In genomic region chr18:38422216-38422615, GRCh38 we compare ENCODE assay signal across 25 cellular contexts.
DNase-seq lines count a peak whose midpoint lies in the region; ATAC-seq, FAIRE-seq and TF ChIP-seq lines count a peak whose summit lies in the region.
"Had no signal": no experiment of that assay in that cellular context is flagged by ENCODE, and none has a peak within 500 bp of the region (broad histone marks: within the 10 kb centered on the region; RNA-seq: fewer than 3 reads in every experiment).

No MANE protein-coding gene starts in this region.

- DNase-seq in GM12865 (ENCODE audit: low read depth) (peak; percentile 61), GM12878 (ENCODE audit: low read depth, low spot score) (no peak), PC-9 (no peak), NCI-H82 (lab: John Stamatoyannopoulos, UW) (no peak)
- no peak for DNase-seq in activated CD4-positive, CD25-positive, alpha-beta regulatory T cell treated with anti-CD3 and anti-CD28 coated beads, Interleukin-2, amount 50 U/mL, for 72 hours
- DNase-seq: 8988T; ACHN; BE2C; C1 segment of cervical spinal cord; CD4-positive, alpha-beta memory T cell; CD4-positive, CD25-positive, alpha-beta regulatory T cell; CD8-positive, alpha-beta memory T cell; DMS 273 treated with DMSO at 0.1 percent for 48 hours; DMS153; DMS53; DMS79; DND-41; EL; GDM1 had no signal

- H3K4me2 ChIP-seq in GM12878 (ENCODE audit: control insufficient read depth, insufficient read depth) (no peak overlapping the region), PC-9 (no peak overlapping the region)
- H3K4me2 ChIP-seq: BLaER1 had no signal

- H3K79me2 ChIP-seq in GM12878 (ENCODE audit: control insufficient read depth, insufficient read depth, low read length) (no peaks in the 10 kb centered on the region), PC-9 (ENCODE audit: low read depth) (no peaks in the 10 kb centered on the region)

- SMC1A ChIA-PET in GM12878 (lab: Charles Lee; ENCODE audit: uncharacterized antibody, unreplicated experiment): no interaction called here

- no peak overlapping the region for H3K27ac ChIP-seq in GM12878 (ENCODE audit: control insufficient read depth, insufficient read depth)
- no peak overlapping the region for H3K27ac ChIP-seq in PC-9
- H3K27ac ChIP-seq: BLaER1 had no signal

- no peak for TF ChIP-seq CTCF in GM12865 (IDR thresholded peaks at IDR 0.05; ENCODE audit: insufficient read depth, low read depth, low read length, missing control alignments)
- no peak for TF ChIP-seq CTCF in GM12878 (IDR thresholded peaks at IDR 0.05 in 2 of 3, conservative IDR thresholded peaks at IDR 0.05 in 1 of 3; ENCODE audit: control insufficient read depth in 2 of 3, extremely low read depth in 1 of 3, insufficient read depth in 1 of 3, low read depth in 3 of 3, low read length in 3 of 3)
- TF ChIP-seq CTCF in PC-9 (conservative IDR thresholded peaks at IDR 0.05): no peak

- TF ChIP-seq EP300 in GM12878 (IDR thresholded peaks at IDR 0.05; ENCODE audit: borderline replicate concordance in 1 of 2, control insufficient read depth in 1 of 2, low read depth in 2 of 2, low read length in 2 of 2): no peak

- H4K20me1 ChIP-seq in GM12878 (ENCODE audit: control insufficient read depth, insufficient read depth) (no peaks in the 10 kb centered on the region), PC-9 (ENCODE audit: insufficient read depth) (no peaks in the 10 kb centered on the region)
- H4K20me1 ChIP-seq: BLaER1 had no signal

- H3F3A ChIP-seq in PC-9 (ENCODE audit: insufficient read depth, low read depth): no peaks in the 10 kb centered on the region

- H3K9me2 ChIP-seq in PC-9 (ENCODE audit: insufficient read depth): no peaks in the 10 kb centered on the region

- H3K9ac ChIP-seq in GM12878 (ENCODE audit: control insufficient read depth, insufficient read depth, low read length): no peak overlapping the region
- H3K9ac ChIP-seq: BLaER1 had no signal

- CTCF ChIA-PET in GM12878 (lab: Yijun Ruan, JAX): no interaction called here
- CTCF ChIA-PET in PC-9 (lab: Charles Lee): no interaction called here

- H3K4me3 ChIP-seq in GM12865 (ENCODE audit: low read depth, low read length) (no peak overlapping the region), GM12878 (no peak overlapping the region), PC-9 (no peak overlapping the region)
- H3K4me3 ChIP-seq: BLaER1 had no signal

- 10% methylated on average over 3 of the region's 3 CpGs for WGBS in GM12878 (ENCODE audit: insufficient coverage, insufficient replicate concordance, low lambda C conversion rate, missing lambda C conversion rate)

- TF ChIP-seq POLR2A in GM12878 (IDR thresholded peaks at IDR 0.05; ENCODE audit: low read depth, low read length): no peak

- H2AFZ ChIP-seq in GM12878 (ENCODE audit: control insufficient read depth, low read depth, low read length): no peak overlapping the region
- no peak overlapping the region for H2AFZ ChIP-seq in PC-9

- POLR2A ChIA-PET in GM12878 (lab: Charles Lee) (no interaction called here), PC-9 (lab: Charles Lee; ENCODE audit: unreplicated experiment) (no interaction called here)

- in situ Hi-C loops in GM12878 (cut with MboI): no loop called here

- H3K36me3 ChIP-seq in GM12878 (ENCODE audit: control insufficient read depth in 2 of 2, insufficient read depth in 2 of 2, low read length in 1 of 2) (no peaks in the 10 kb centered on the region), PC-9 (ENCODE audit: low read depth) (no peaks in the 10 kb centered on the region)
- H3K36me3 ChIP-seq: BE2C, BLaER1 had no signal

- RAD21 ChIA-PET in GM12878 (lab: Charles Lee; ENCODE audit: unreplicated experiment): no interaction called here

- H3K4me1 ChIP-seq in GM12878 (ENCODE audit: control insufficient read depth, insufficient read depth, low read length) (no peaks in the 10 kb centered on the region), PC-9 (replicated peaks; ENCODE audit: insufficient read depth) (no peaks in the 10 kb centered on the region)
- H3K4me1 ChIP-seq: BE2C had no signal

- BruUV-seq in GM12878 (replicated peaks; lab: Mats Ljungman, UMichigan): no TSS peak
- BruUV-seq in PC-9 (replicated peaks; lab: Mats Ljungman, UMichigan): no TSS peak

- intact Hi-C loops in GM12878 (cut with micrococcal nuclease; ENCODE audit: unreplicated experiment) (no loop called here), PC-9 (cut with micrococcal nuclease; ENCODE audit: unreplicated experiment) (no loop called here)

- TF ChIP-seq RAD21 in GM12878 (IDR thresholded peaks at IDR 0.05; ENCODE audit: insufficient read depth, low read depth, low read length): no peak

- H3K27me3 ChIP-seq in GM12878 (replicated peaks in 1 of 2; ENCODE audit: control insufficient read depth in 2 of 2, insufficient read depth in 2 of 2, low read length in 1 of 2) (no peaks in the 10 kb centered on the region), PC-9 (ENCODE audit: insufficient read depth, low read depth) (no peaks in the 10 kb centered on the region)
- H3K27me3 ChIP-seq: BE2C, BLaER1 had no signal

- no peaks in the 10 kb centered on the region for H3K9me3 ChIP-seq in GM12878 (replicated peaks; ENCODE audit: control insufficient read depth, insufficient read depth, low read length)
- no peaks in the 10 kb centered on the region for H3K9me3 ChIP-seq in PC-9 (ENCODE audit: insufficient read depth, low read depth)
- H3K9me3 ChIP-seq: BE2C had no signal

- no peak for FAIRE-seq in GM12878 (lab: Jason Lieb, UNC)
- FAIRE-seq: A204.1, GM12891 had no signal

- ATAC-seq in HG02798 (IDR thresholded peaks at IDR 0.05; ENCODE audit: poor library complexity, unreplicated experiment): peak; percentile 62
- peak; percentile 55 for ATAC-seq in HG03025 (IDR thresholded peaks at IDR 0.05; ENCODE audit: low FRiP score, unreplicated experiment)
- peak; percentile 79 for ATAC-seq in GM12878
- no peak for ATAC-seq in HG03442 (IDR thresholded peaks at IDR 0.05; ENCODE audit: unreplicated experiment)

TF ChIP-seq in GM12878, 131 proteins besides CTCF, POLR2A, EP300 and RAD21:
- TF ChIP-seq ZNF24 (IDR thresholded peaks at IDR 0.05): no peak
- no peak for TF ChIP-seq PAX8 (IDR thresholded peaks at IDR 0.05)
- no peak for TF ChIP-seq SIN3A (IDR thresholded peaks at IDR 0.05; ENCODE audit: low read depth, low read length)
- no peak for TF ChIP-seq SREBF2 (IDR thresholded peaks at IDR 0.05; ENCODE audit: low read length)
- TF ChIP-seq E2F8 (IDR thresholded peaks at IDR 0.05; ENCODE audit: low read depth, partially characterized antibody): no peak
- TF ChIP-seq TCF7 (IDR thresholded peaks at IDR 0.05; ENCODE audit: borderline replicate concordance): no peak
